In the genomic region with DNA sequence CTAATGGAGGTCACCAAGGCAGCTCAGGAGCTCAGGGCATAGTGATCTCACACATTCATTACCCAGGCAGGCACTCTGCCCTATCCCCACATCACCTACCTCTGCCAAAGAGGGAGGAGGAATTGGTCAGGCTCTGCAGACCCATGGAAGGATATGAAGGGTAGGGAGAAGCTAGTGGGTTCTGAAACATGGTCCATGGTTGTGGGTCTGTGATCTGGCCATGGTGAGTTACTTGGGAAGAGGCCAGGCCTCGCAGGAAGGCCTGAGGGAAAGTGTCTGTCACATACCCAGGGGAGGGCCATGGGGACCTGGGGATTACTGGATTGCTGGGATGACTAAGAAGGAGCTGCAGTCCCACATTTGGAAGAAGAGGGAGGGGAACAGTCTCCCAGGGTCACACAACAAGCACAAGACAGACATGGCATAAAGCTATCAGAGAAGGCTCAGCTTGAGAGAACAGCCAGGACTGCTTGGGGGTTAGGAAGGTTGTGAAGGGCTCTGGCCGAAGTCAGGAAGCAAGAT, we compare ENCODE assay signal across 21 cellular contexts. TPM values are rescaled to one million over a fixed set of nuclear protein-coding genes. Genes with fewer than 3 reads are reported as not detected.
"Had no signal": no experiment of that assay in that cellular context is flagged by ENCODE, and none has a peak within 500 bp of the region (broad histone marks: within the 10 kb centered on the region; RNA-seq: fewer than 3 reads in every experiment).

No MANE protein-coding gene starts in this region.

- ATAC-seq: activated CD4-positive, CD25-positive, alpha-beta regulatory T cell treated with anti-CD3 and anti-CD28 coated beads, Interleukin-2, amount 50 U/mL, for 24 hours; left ventricle myocardium superior; mucosa of descending colon; psoas muscle; right lobe of liver had no signal

- DNase-seq: activated CD4-positive, alpha-beta T cell treated with anti-CD3 and anti-CD28 coated beads, Interleukin-2, amount 10 ng/mL, durations not matched to agents 7 days and 5 days; activated naive CD4-positive, alpha-beta T cell; activated naive CD8-positive, alpha-beta T cell treated with anti-CD3 and anti-CD28 coated beads for 36 hours; amygdala; central memory CD4-positive, alpha-beta T cell; left ventricle myocardium superior; mucosa of descending colon; naive B cell; stimulated activated CD4-positive, alpha-beta T cell treated with anti-CD3 and anti-CD28 coated beads, Interleukin-4, amount 100 ng/mL, for 24 hours; stimulated activated naive CD4-positive, alpha-beta T cell had no signal

- H3K4me1 Mint-ChIP-seq: activated CD4-positive, alpha-beta T cell treated with anti-CD3 and anti-CD28 coated beads, Interleukin-2, amount 10 ng/mL, durations not matched to agents 7 days and 5 days had no signal

- H3K36me3 Mint-ChIP-seq: activated naive CD8-positive, alpha-beta T cell treated with anti-CD3 and anti-CD28 coated beads for 36 hours; neural progenitor cell had no signal

- H3K4me3 Mint-ChIP-seq: activated CD4-positive, alpha-beta T cell treated with anti-CD3 and anti-CD28 coated beads, Interleukin-2, amount 10 ng/mL, durations not matched to agents 7 days and 5 days; activated naive CD8-positive, alpha-beta T cell treated with anti-CD3 and anti-CD28 coated beads for 36 hours; naive B cell; neural progenitor cell; T-helper 1 cell treated with Interleukin-12 subunit alpha and Interleukin-12 subunit beta and Interleukin-4 antibody, amounts not matched to agents 30 μg/mL and 1 μg/mL, for 36 hours had no signal

- H3K9me3 Mint-ChIP-seq: activated CD4-positive, alpha-beta T cell treated with anti-CD3 and anti-CD28 coated beads, Interleukin-2, amount 10 ng/mL, durations not matched to agents 7 days and 5 days; activated naive CD8-positive, alpha-beta T cell treated with anti-CD3 and anti-CD28 coated beads for 36 hours; neural progenitor cell; T-helper 1 cell treated with Interleukin-12 subunit alpha and Interleukin-12 subunit beta and Interleukin-4 antibody, amounts not matched to agents 30 μg/mL and 1 μg/mL, for 36 hours had no signal

- H3K27ac Mint-ChIP-seq: activated CD4-positive, alpha-beta T cell treated with anti-CD3 and anti-CD28 coated beads, Interleukin-2, amount 10 ng/mL, durations not matched to agents 7 days and 5 days; activated naive CD8-positive, alpha-beta T cell treated with anti-CD3 and anti-CD28 coated beads for 36 hours; neural progenitor cell; T-helper 1 cell treated with Interleukin-12 subunit alpha and Interleukin-12 subunit beta and Interleukin-4 antibody, amounts not matched to agents 30 μg/mL and 1 μg/mL, for 36 hours had no signal

RNA-seq across cellular contexts. Expression of gene PRSS50, which starts 1.4 kb away (rescaled TPM):
- total RNA-seq: activated CD4-positive, alpha-beta T cell treated with anti-CD3 and anti-CD28 coated beads, Interleukin-2, amount 10 ng/mL, durations not matched to agents 7 days and 5 days; activated CD8-positive, alpha-beta memory T cell treated with anti-CD3 and anti-CD28 coated beads for 36 hours; activated naive CD8-positive, alpha-beta T cell treated with anti-CD3 and anti-CD28 coated beads for 36 hours; epithelial cell of proximal tubule; frontal cortex; osteocyte; subcutaneous adipose tissue; vagina had no signal

RNA-seq across cellular contexts. Expression of gene TMIE, which starts 17.9 kb away (rescaled TPM):
- total RNA-seq: epithelial cell of proximal tubule, osteocyte had no signal
